In genomic region chr13:48235100-48235813, GRCh38 we compare ENCODE assay signal across 8 cellular contexts. TPM values are rescaled to one million over a fixed set of nuclear protein-coding genes. Genes with fewer than 3 reads are reported as not detected.
DNase-seq lines count a peak whose midpoint lies in the region; ATAC-seq and TF ChIP-seq lines count a peak whose summit lies in the region.

No MANE protein-coding gene starts in this region.

- no peaks in the 10 kb centered on the region for H3K36me3 Mint-ChIP-seq in WTC11

- peaks cover 9% of the 10 kb centered on the region for H3K9me3 ChIP-seq in BLaER1

- peaks cover 53% of the 10 kb centered on the region for H3K4me1 Mint-ChIP-seq in WTC11

- POLR2A ChIA-PET in WTC11 (lab: Charles Lee), result interaction anchor here (1.8 kb wide), 1 partner anchor 198 kb away, joined by 6 read pairs; the partner anchor contains the start of gene NUDT15

- H3K4me3 ChIP-seq in BLaER1 (peak overlapping the region; percentile 97), fibroblast of the aortic adventitia (ENCODE audit: low read depth, low read length) (peak overlapping the region; percentile 98)

- ATAC-seq in GM18517 (IDR thresholded peaks at IDR 0.05; ENCODE audit: unreplicated experiment) (peak; percentile 48), HG03460 (IDR thresholded peaks at IDR 0.05; ENCODE audit: unreplicated experiment) (peak; percentile 41), WTC11 (peak; percentile 48)

- no peaks in the 10 kb centered on the region for H3K27me3 ChIP-seq in BLaER1

- H3K27me3 Mint-ChIP-seq in WTC11 (ENCODE audit: low read depth), result peaks cover 15% of the 10 kb centered on the region

- peak overlapping the region; percentile 98 for H3K27ac ChIP-seq in BLaER1

- no peak for TF ChIP-seq CTCF in WTC11 (IDR thresholded peaks at IDR 0.05)
- no peak for TF ChIP-seq CTCF in fibroblast of the aortic adventitia (IDR thresholded peaks at IDR 0.05; ENCODE audit: insufficient read depth, low read length)

- peaks cover 14% of the 10 kb centered on the region for H3K36me3 ChIP-seq in BLaER1

- CTCF ChIA-PET in WTC11 (lab: Charles Lee), result interaction anchor here (0.7 to 2.3 kb wide), 4 partner anchors 53 to 108 kb away, joined by 3 to 8 read pairs (median 4); no protein-coding TSS in a partner anchor

- H3K4me2 ChIP-seq in BLaER1, result peak overlapping the region; percentile 90

- DNase-seq in WTC11 (ENCODE audit: low spot score), result no peak
- DNase-seq in fibroblast of the aortic adventitia (ENCODE audit: low read depth), result peak; percentile 51
- DNase-seq in nucleus accumbens (lab: John Stamatoyannopoulos, UW), result peak in 33 of 56 donors; percentile 0 to 50 (median 12)
- no peak for DNase-seq in NCI-H748 (lab: John Stamatoyannopoulos, UW; ENCODE audit: unreplicated experiment)
- no peak for DNase-seq in NCI-H1930 (lab: John Stamatoyannopoulos, UW)

- peak overlapping the region; percentile 93 for H3K27ac Mint-ChIP-seq in WTC11

- H3K9me3 Mint-ChIP-seq in WTC11, result no peaks in the 10 kb centered on the region

- peaks cover 42% of the 10 kb centered on the region for H3K4me1 ChIP-seq in BLaER1

- peak overlapping the region; percentile 93 for H3K4me3 Mint-ChIP-seq in WTC11

- peak overlapping the region; percentile 98; the same call in 1 of the 2 replicates for H3K9ac ChIP-seq in BLaER1

- H4K20me1 ChIP-seq in BLaER1, result peaks cover 56% of the 10 kb centered on the region

TF ChIP-seq in WTC11, 78 proteins besides CTCF, POLR2A, EP300 and RAD21:
- TF ChIP-seq SP1 (CRISPR knock-in tag; conservative IDR thresholded peaks at IDR 0.05) (no peak), EMX1 (CRISPR knock-in tag; IDR thresholded peaks at IDR 0.05) (no peak), JUN (CRISPR knock-in tag; IDR thresholded peaks at IDR 0.05) (no peak), FOXP1 (CRISPR knock-in tag; IDR thresholded peaks at IDR 0.05; ENCODE audit: borderline replicate concordance) (no peak), ZNF671 (CRISPR knock-in tag; IDR thresholded peaks at IDR 0.05) (no peak), ZNF281 (CRISPR knock-in tag; IDR thresholded peaks at IDR 0.05) (no peak), ZNF121 (CRISPR knock-in tag; IDR thresholded peaks at IDR 0.05) (no peak), ELF4 (CRISPR knock-in tag; IDR thresholded peaks at IDR 0.05; ENCODE audit: low read depth) (no peak), OVOL2 (CRISPR knock-in tag; IDR thresholded peaks at IDR 0.05; ENCODE audit: borderline replicate concordance) (no peak), ZNF317 (CRISPR knock-in tag; IDR thresholded peaks at IDR 0.05; ENCODE audit: borderline replicate concordance, low read depth) (no peak), NFYB (CRISPR knock-in tag; conservative IDR thresholded peaks at IDR 0.05; ENCODE audit: low read depth) (no peak)
- TF ChIP-seq, protein P1, sequence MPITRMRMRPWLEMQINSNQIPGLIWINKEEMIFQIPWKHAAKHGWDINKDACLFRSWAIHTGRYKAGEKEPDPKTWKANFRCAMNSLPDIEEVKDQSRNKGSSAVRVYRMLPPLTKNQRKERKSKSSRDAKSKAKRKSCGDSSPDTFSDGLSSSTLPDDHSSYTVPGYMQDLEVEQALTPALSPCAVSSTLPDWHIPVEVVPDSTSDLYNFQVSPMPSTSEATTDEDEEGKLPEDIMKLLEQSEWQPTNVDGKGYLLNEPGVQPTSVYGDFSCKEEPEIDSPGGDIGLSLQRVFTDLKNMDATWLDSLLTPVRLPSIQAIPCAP (CRISPR knock-in tag; IDR thresholded peaks at IDR 0.05), result no peak
- TF ChIP-seq, protein P2, sequence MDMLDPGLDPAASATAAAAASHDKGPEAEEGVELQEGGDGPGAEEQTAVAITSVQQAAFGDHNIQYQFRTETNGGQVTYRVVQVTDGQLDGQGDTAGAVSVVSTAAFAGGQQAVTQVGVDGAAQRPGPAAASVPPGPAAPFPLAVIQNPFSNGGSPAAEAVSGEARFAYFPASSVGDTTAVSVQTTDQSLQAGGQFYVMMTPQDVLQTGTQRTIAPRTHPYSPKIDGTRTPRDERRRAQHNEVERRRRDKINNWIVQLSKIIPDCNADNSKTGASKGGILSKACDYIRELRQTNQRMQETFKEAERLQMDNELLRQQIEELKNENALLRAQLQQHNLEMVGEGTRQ (CRISPR knock-in tag; IDR thresholded peaks at IDR 0.05), result no peak

RNA-seq across cellular contexts. Expression of gene ITM2B, which starts 2.3 kb away (rescaled TPM):
- total RNA-seq in WTC11 (2021) (177 to 186 TPM (median 178 TPM) in 3 replicates), fibroblast of the aortic adventitia (ENCODE audit: low replicate concordance) (414 and 429 TPM in 2 replicates)

Comparison
In these comparisons a context has a peak if more than half of its experiments do, and no peak if none do; other contexts are left out.
1. DNase-seq: peak in fibroblast of the aortic adventitia (single experiment) and nucleus accumbens (33 of 56); none in WTC11 (single experiment), NCI-H748 (single experiment) and NCI-H1930 (0 of 2).
2. Peak in every context shown above with its lines, with median percentiles within 50 percentile points of each other: ATAC-seq.